Comparison of ENCODE assay signal across 8 cellular contexts in the genomic region with DNA sequence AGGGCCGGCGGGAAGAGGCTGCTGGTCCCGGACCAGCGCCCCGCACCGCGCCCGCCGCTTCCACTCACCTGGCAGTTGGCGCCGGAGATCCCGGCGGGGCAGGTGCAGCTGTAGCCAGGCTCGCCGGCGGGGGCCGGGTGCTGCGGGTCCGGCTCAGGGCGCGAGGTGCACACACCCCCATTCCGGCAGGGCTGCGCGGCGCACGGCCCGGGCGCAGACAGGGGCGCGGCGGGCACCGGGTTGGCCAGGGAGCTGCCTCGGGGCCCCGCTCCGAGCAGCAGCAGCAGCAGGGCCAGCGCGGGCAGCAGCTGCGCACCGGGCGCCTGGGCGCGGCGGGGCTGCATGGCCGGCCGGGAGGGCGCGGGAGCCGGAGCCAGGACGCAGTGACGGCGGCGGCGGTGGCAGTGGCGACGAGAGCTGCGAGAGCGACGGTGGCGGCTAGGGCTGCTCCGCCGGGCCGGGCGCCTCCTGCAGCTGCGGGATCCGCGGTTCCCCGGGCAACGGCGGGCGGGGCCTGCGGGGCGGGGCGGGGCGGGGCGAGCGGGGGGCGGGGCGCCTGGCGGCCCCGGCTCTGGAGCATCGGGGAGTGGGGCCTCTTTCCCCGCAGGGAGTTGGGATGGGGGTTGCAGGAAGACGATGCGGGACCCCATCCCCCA. TPM values are rescaled to one million over a fixed set of nuclear protein-coding genes. Genes with fewer than 3 reads are reported as not detected.
A peak's percentile ranks its signal among the peaks of the same experiment; 100 is the strongest.
DNase-seq lines count a peak whose midpoint lies in the region; ATAC-seq, FAIRE-seq and TF ChIP-seq lines count a peak whose summit lies in the region.
"Had no signal": no experiment of that assay in that cellular context is flagged by ENCODE, and none has a peak within 500 bp of the region (broad histone marks: within the 10 kb centered on the region; RNA-seq: fewer than 3 reads in every experiment).

A gene with protein sequence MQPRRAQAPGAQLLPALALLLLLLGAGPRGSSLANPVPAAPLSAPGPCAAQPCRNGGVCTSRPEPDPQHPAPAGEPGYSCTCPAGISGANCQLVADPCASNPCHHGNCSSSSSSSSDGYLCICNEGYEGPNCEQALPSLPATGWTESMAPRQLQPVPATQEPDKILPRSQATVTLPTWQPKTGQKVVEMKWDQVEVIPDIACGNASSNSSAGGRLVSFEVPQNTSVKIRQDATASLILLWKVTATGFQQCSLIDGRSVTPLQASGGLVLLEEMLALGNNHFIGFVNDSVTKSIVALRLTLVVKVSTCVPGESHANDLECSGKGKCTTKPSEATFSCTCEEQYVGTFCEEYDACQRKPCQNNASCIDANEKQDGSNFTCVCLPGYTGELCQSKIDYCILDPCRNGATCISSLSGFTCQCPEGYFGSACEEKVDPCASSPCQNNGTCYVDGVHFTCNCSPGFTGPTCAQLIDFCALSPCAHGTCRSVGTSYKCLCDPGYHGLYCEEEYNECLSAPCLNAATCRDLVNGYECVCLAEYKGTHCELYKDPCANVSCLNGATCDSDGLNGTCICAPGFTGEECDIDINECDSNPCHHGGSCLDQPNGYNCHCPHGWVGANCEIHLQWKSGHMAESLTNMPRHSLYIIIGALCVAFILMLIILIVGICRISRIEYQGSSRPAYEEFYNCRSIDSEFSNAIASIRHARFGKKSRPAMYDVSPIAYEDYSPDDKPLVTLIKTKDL (minus strand): TSS at position 476 of the 656 bp plus-strand sequence. CDS start 132 bp downstream, at position 344.

- H3K27me3 Mint-ChIP-seq in activated CD4-positive, alpha-beta memory T cell treated with anti-CD3 and anti-CD28 coated beads for 36 hours = peaks cover 58% of the 10 kb centered on the region

- peak within 1 kb of the TSS; percentile 62 for H3K4me2 ChIP-seq in endothelial cell of umbilical vein (ENCODE audit: insufficient read depth, low read length)

- dilution Hi-C loops in endothelial cell of umbilical vein (cut with MboI; ENCODE audit: extremely low pct_ligation_motif_present, low sequenced_read_pairs) = no loop called here

- peaks cover 13% of the 10 kb centered on the region for H3K4me1 Mint-ChIP-seq in activated CD4-positive, alpha-beta memory T cell treated with anti-CD3 and anti-CD28 coated beads for 36 hours (ENCODE audit: low read depth)

- no peak for TF ChIP-seq POLR2A in GM18505 (IDR thresholded peaks at IDR 0.05; ENCODE audit: borderline replicate concordance, extremely low read depth, insufficient read depth, insufficient read length)
- no peak for TF ChIP-seq POLR2A in endothelial cell of umbilical vein (IDR thresholded peaks at IDR 0.05; ENCODE audit: low read depth, low read length)

- H3K4me3 ChIP-seq in endothelial cell of umbilical vein (replicated peaks in 1 of 3; ENCODE audit: insufficient read depth in 1 of 3, low read depth in 1 of 3, low read length in 3 of 3) (peak within 1 kb of the TSS in 2 of 3 experiments; percentile 18 to 20), mucosa of descending colon (no peak within 1 kb of the TSS), thymus (ENCODE audit: low read length) (peak within 1 kb of the TSS; percentile 48)

- under 1% methylated on average over 84 of the region's 84 CpGs for WGBS in thymus

- H4K20me1 ChIP-seq in endothelial cell of umbilical vein (replicated peaks; ENCODE audit: control insufficient read depth, extremely low read depth, insufficient read depth, low read length) = no peaks in the 10 kb centered on the region

- H3K27me3 ChIP-seq in endothelial cell of umbilical vein (ENCODE audit: control insufficient read depth in 2 of 2, insufficient read depth in 2 of 2, low read length in 2 of 2) (peaks cover 22 to 40% of the 10 kb centered on the region in 2 experiments), thymus (ENCODE audit: control insufficient read depth, insufficient read depth) (peaks cover 46% of the 10 kb centered on the region)

- H3K9me3 ChIP-seq in endothelial cell of umbilical vein (replicated peaks; ENCODE audit: control insufficient read depth, insufficient read depth, low read length) = no peaks in the 10 kb centered on the region
- H3K9me3 ChIP-seq in mucosa of descending colon = no peaks in the 10 kb centered on the region
- no peaks in the 10 kb centered on the region for H3K9me3 ChIP-seq in thymus (ENCODE audit: control insufficient read depth)

- POLR2A ChIA-PET in activated CD4-positive, alpha-beta memory T cell treated with anti-CD3 and anti-CD28 coated beads for 36 hours (lab: Charles Lee) = no interaction called here
- POLR2A ChIA-PET in endothelial cell of umbilical vein (lab: Charles Lee) = no interaction called here

- no peaks in the 10 kb centered on the region for H3K36me3 Mint-ChIP-seq in activated CD4-positive, alpha-beta memory T cell treated with anti-CD3 and anti-CD28 coated beads for 36 hours

- H3K27ac ChIP-seq in endothelial cell of umbilical vein (ENCODE audit: insufficient read depth, low read depth, low read length) = no peak within 1 kb of the TSS
- no peak within 1 kb of the TSS for H3K27ac ChIP-seq in thymus (ENCODE audit: low read depth)

- peak; percentile 88 for ATAC-seq in GM18505 (IDR thresholded peaks at IDR 0.05; ENCODE audit: unreplicated experiment)
- ATAC-seq in HG02623 (IDR thresholded peaks at IDR 0.05; ENCODE audit: unreplicated experiment) = peak; percentile 70
- peak; percentile 90 for ATAC-seq in mucosa of descending colon

- no peaks in the 10 kb centered on the region for H3K36me3 ChIP-seq in endothelial cell of umbilical vein (ENCODE audit: control insufficient read depth in 2 of 2, extremely low read depth in 1 of 2, insufficient read depth in 2 of 2, low read length in 2 of 2)
- no peaks in the 10 kb centered on the region for H3K36me3 ChIP-seq in mucosa of descending colon (ENCODE audit: low read depth)
- no peaks in the 10 kb centered on the region for H3K36me3 ChIP-seq in thymus (ENCODE audit: control insufficient read depth, insufficient read depth)

- H3K79me2 ChIP-seq in endothelial cell of umbilical vein (ENCODE audit: control insufficient read depth, insufficient read depth, low read length) = no peaks in the 10 kb centered on the region

- H3K9me3 Mint-ChIP-seq in activated CD4-positive, alpha-beta memory T cell treated with anti-CD3 and anti-CD28 coated beads for 36 hours = no peaks in the 10 kb centered on the region

- intact Hi-C loops in activated CD4-positive, alpha-beta memory T cell treated with anti-CD3 and anti-CD28 coated beads for 36 hours (cut with micrococcal nuclease) = loop anchor here (10.0 kb wide), 1 partner anchor 1819 kb away; no protein-coding TSS in a partner anchor
- intact Hi-C loops in endothelial cell of umbilical vein (cut with micrococcal nuclease) (no loop called here), mucosa of descending colon (cut with DNase I, micrococcal nuclease) (no loop called here)

- H2AFZ ChIP-seq in endothelial cell of umbilical vein (ENCODE audit: low read depth, low read length) = no peak within 1 kb of the TSS

- no TSS peak for BruUV-seq in endothelial cell of umbilical vein (replicated peaks; lab: Mats Ljungman, UMichigan)

- CTCF ChIA-PET in activated CD4-positive, alpha-beta memory T cell treated with anti-CD3 and anti-CD28 coated beads for 36 hours (lab: Charles Lee) = no interaction called here
- CTCF ChIA-PET in endothelial cell of umbilical vein (lab: Charles Lee) = interaction anchor here (0.8 to 1.5 kb wide), 4 partner anchors 11 to 1824 kb away, joined by 3 to 6 read pairs (median 4); no protein-coding TSS in a partner anchor

- no peak within 1 kb of the TSS for H3K9ac ChIP-seq in endothelial cell of umbilical vein (replicated peaks; ENCODE audit: extremely low read depth, insufficient read depth, low read length)

- H3K9me1 ChIP-seq in endothelial cell of umbilical vein (replicated peaks; ENCODE audit: control insufficient read depth, extremely low read depth, insufficient read depth, low read length) = no peaks in the 10 kb centered on the region

- TF ChIP-seq CTCF in endothelial cell of umbilical vein (IDR thresholded peaks at IDR 0.05; ENCODE audit: extremely low read depth in 1 of 2, insufficient read depth in 1 of 2, low read depth in 1 of 2, low read length in 2 of 2) (no peak), mucosa of descending colon (IDR thresholded peaks at IDR 0.05) (no peak)

- DNase-seq in NCI-H2107 (lab: John Stamatoyannopoulos, UW) (peak; percentile 47), endothelial cell of umbilical vein (ENCODE audit: low read depth, low spot score) (no peak), mucosa of descending colon (peak; percentile 39 to 65 (median 57))
- DNase-seq in activated CD4-positive, alpha-beta memory T cell treated with anti-CD3 and anti-CD28 coated beads for 36 hours = peak; percentile 61

- no peak within 1 kb of the TSS for H3K27ac Mint-ChIP-seq in activated CD4-positive, alpha-beta memory T cell treated with anti-CD3 and anti-CD28 coated beads for 36 hours

- H3K4me1 ChIP-seq in endothelial cell of umbilical vein (ENCODE audit: control insufficient read depth, extremely low read depth, insufficient read depth, low read length) = peaks cover 6% of the 10 kb centered on the region
- peaks cover 15% of the 10 kb centered on the region for H3K4me1 ChIP-seq in mucosa of descending colon (ENCODE audit: low read depth)
- H3K4me1 ChIP-seq in thymus (ENCODE audit: control insufficient read depth, insufficient read depth, low read length) = peaks cover 12% of the 10 kb centered on the region

- FAIRE-seq in endothelial cell of umbilical vein (lab: Jason Lieb, UNC) = no peak
- FAIRE-seq: colon had no signal

- H3K4me3 Mint-ChIP-seq in activated CD4-positive, alpha-beta memory T cell treated with anti-CD3 and anti-CD28 coated beads for 36 hours = peak within 1 kb of the TSS; percentile 43

TF ChIP-seq in endothelial cell of umbilical vein, 7 proteins besides CTCF, POLR2A, EP300 and RAD21:
- TF ChIP-seq EZH2 (IDR thresholded peaks at IDR 0.05; ENCODE audit: borderline replicate concordance, low read depth, low read length, severe bottlenecking) (peak; percentile 75), MYC (IDR thresholded peaks at IDR 0.05; ENCODE audit: low read depth, low read length) (no peak)
TF ChIP-seq in endothelial cell of umbilical vein: peak in this region for 1.

RNA-seq across cellular contexts. Expression of the gene that starts here (rescaled TPM):
- total RNA-seq in activated CD4-positive, alpha-beta memory T cell treated with anti-CD3 and anti-CD28 coated beads for 36 hours = not detected
- not detected in 2 replicates for total RNA-seq in endothelial cell of umbilical vein
- polyA plus RNA-seq in endothelial cell of umbilical vein = 0.01 and 0.05 TPM in 2 replicates
- polyA plus RNA-seq in endothelial cell of umbilical vein (2011; cell fraction: cytosol; rRNA removed) = 0.03 TPM in 2 replicates
- not detected in 2 replicates for polyA plus RNA-seq in endothelial cell of umbilical vein (2011; cell fraction: nucleus; rRNA removed)
- polyA plus RNA-seq in endothelial cell of umbilical vein (2012) = 0.15 TPM in 1 of 2 replicates, not detected in the other
- 0.11 TPM in 1 of 2 replicates, not detected in the other for polyA minus RNA-seq in endothelial cell of umbilical vein
- polyA minus RNA-seq in endothelial cell of umbilical vein (2011; cell fraction: cytosol; rRNA and poly(A)+ RNA removed) = 13.7 TPM
- not detected in 2 replicates for polyA minus RNA-seq in endothelial cell of umbilical vein (2011; cell fraction: nucleus; rRNA and poly(A)+ RNA removed)
- 1 to 10 TPM in 1 of 3 donors, under 1 TPM in 2; 0.55 to 8.4 (median 0.99) TPM for total RNA-seq in mucosa of descending colon
- polyA plus RNA-seq in thymus = 0.59 TPM

Comparison
In these comparisons a context has a peak if more than half of its experiments do, and no peak if none do; other contexts are left out.
1. Peak in DNase-seq in activated CD4-positive, alpha-beta memory T cell treated with anti-CD3 and anti-CD28 coated beads for 36 hours; RNA of the gene not detected or under 1 TPM.